8 cellular contexts compared by ENCODE assay signal in genomic region chr4:105474110-105474518, GRCh38. TPM values are rescaled to one million over a fixed set of nuclear protein-coding genes. Genes with fewer than 3 reads are reported as not detected.
DNase-seq lines count a peak whose midpoint lies in the region; ATAC-seq and TF ChIP-seq lines count a peak whose summit lies in the region.

No MANE protein-coding gene starts in this region.

- no peak overlapping the region for H2BK15ac ChIP-seq in neuronal stem cell (ENCODE audit: low read length)

- H3K27ac ChIP-seq in neuronal stem cell (replicated peaks; ENCODE audit: low read length), result no peak overlapping the region

- peak overlapping the region; percentile 97 for H2AFZ ChIP-seq in neuronal stem cell (ENCODE audit: low read length)

- H3K79me1 ChIP-seq in neuronal stem cell (ENCODE audit: low read depth, low read length), result no peaks in the 10 kb centered on the region

- no peaks in the 10 kb centered on the region for H3K9me3 Mint-ChIP-seq in activated CD8-positive, alpha-beta memory T cell treated with anti-CD3 and anti-CD28 coated beads, Interleukin-2, amount 10 ng/mL, durations not matched to agents 7 days and 5 days (ENCODE audit: low read depth)
- no peaks in the 10 kb centered on the region for H3K9me3 Mint-ChIP-seq in WTC11

- peaks cover 1 to 20% of the 10 kb centered on the region in 2 donors for H3K36me3 ChIP-seq in neuronal stem cell (replicated peaks in 1 of 2; ENCODE audit: control insufficient read depth in 2 of 2, insufficient read depth in 2 of 2, low read length in 2 of 2)

- peak overlapping the region; percentile 62 for H3K23ac ChIP-seq in neuronal stem cell (ENCODE audit: low read depth, low read length, poor library complexity)

- no peak overlapping the region for H4K8ac ChIP-seq in neuronal stem cell (ENCODE audit: low read depth, low read length)

- no CpG with 5 or more reads among the region's 21 CpGs for WGBS in neuronal stem cell (ENCODE audit: extremely low coverage in 2 of 2, insufficient read length in 2 of 2, insufficient replicate concordance in 1 of 2), 2 donors

- no peak overlapping the region for H2BK120ac ChIP-seq in neuronal stem cell (ENCODE audit: low read depth, low read length)

- no peak for ATAC-seq in activated CD8-positive, alpha-beta memory T cell treated with anti-CD3 and anti-CD28 coated beads, Interleukin-2, amount 10 ng/mL, durations not matched to agents 7 days and 5 days
- ATAC-seq in HG02852 (IDR thresholded peaks at IDR 0.05; ENCODE audit: unreplicated experiment), result peak; percentile 6
- ATAC-seq in WTC11, result peak; percentile 85
- ATAC-seq in HG02763 (IDR thresholded peaks at IDR 0.05; ENCODE audit: unreplicated experiment), result no peak

- H3K27me3 ChIP-seq in neuronal stem cell (ENCODE audit: control insufficient read depth in 3 of 3, insufficient read depth in 3 of 3, low read depth in 1 of 3, low read length in 3 of 3), result peaks cover 0 to 2% (median 0%) of the 10 kb centered on the region in 3 experiments

- H3K27ac Mint-ChIP-seq in activated CD8-positive, alpha-beta memory T cell treated with anti-CD3 and anti-CD28 coated beads, Interleukin-2, amount 10 ng/mL, durations not matched to agents 7 days and 5 days, result peak overlapping the region; percentile 62
- H3K27ac Mint-ChIP-seq in WTC11, result peak overlapping the region; percentile 60; the same call in 1 of the 2 replicates

- POLR2A ChIA-PET in WTC11 (lab: Charles Lee), result interaction anchor here (0.6 to 1.2 kb wide), 6 partner anchors 20 to 1159 kb away, joined by 3 to 5 read pairs (median 3); partner anchors contain the start of gene TET2

- H3K14ac ChIP-seq in neuronal stem cell (ENCODE audit: low read length), result no peak overlapping the region

- no peaks in the 10 kb centered on the region for H3K9me3 ChIP-seq in neuronal stem cell (replicated peaks in 1 of 2; ENCODE audit: control insufficient read depth in 2 of 2, insufficient read depth in 1 of 2, low read depth in 1 of 2, low read length in 2 of 2)

- H4K91ac ChIP-seq in neuronal stem cell (ENCODE audit: low read depth, low read length, poor library complexity), result no peak overlapping the region

- peaks cover 32% of the 10 kb centered on the region for H3K4me1 Mint-ChIP-seq in activated CD8-positive, alpha-beta memory T cell treated with anti-CD3 and anti-CD28 coated beads, Interleukin-2, amount 10 ng/mL, durations not matched to agents 7 days and 5 days
- peaks cover 22% of the 10 kb centered on the region for H3K4me1 Mint-ChIP-seq in WTC11

- H3K4ac ChIP-seq in neuronal stem cell (ENCODE audit: low read length), result no peak overlapping the region

- no peak overlapping the region for H2BK12ac ChIP-seq in neuronal stem cell (ENCODE audit: low read length)

- no peak overlapping the region for H2AK5ac ChIP-seq in neuronal stem cell (ENCODE audit: low read depth, low read length)

- peak overlapping the region; percentile 94 for H3K4me3 Mint-ChIP-seq in activated CD8-positive, alpha-beta memory T cell treated with anti-CD3 and anti-CD28 coated beads, Interleukin-2, amount 10 ng/mL, durations not matched to agents 7 days and 5 days
- peak overlapping the region; percentile 98 for H3K4me3 Mint-ChIP-seq in WTC11

- CTCF ChIA-PET in activated CD8-positive, alpha-beta memory T cell treated with anti-CD3 and anti-CD28 coated beads, Interleukin-2, amount 10 ng/mL, durations not matched to agents 7 days and 5 days (lab: Charles Lee), result interaction anchor here (0.7 to 3.4 kb wide), 27 partner anchors 8 to 543 kb away, joined by 3 to 24 read pairs (median 4); partner anchors contain the start of genes GSTCD, INTS12 and TET2
- CTCF ChIA-PET in WTC11 (lab: Charles Lee), result interaction anchor here (0.6 to 2.8 kb wide), 23 partner anchors 10 to 618 kb away, joined by 3 to 13 read pairs (median 4); partner anchors contain the start of gene TET2

- no peak overlapping the region for H3K9ac ChIP-seq in neuronal stem cell (ENCODE audit: low read depth, low read length, poor library complexity)

- peaks cover 6% of the 10 kb centered on the region for H3K36me3 Mint-ChIP-seq in activated CD8-positive, alpha-beta memory T cell treated with anti-CD3 and anti-CD28 coated beads, Interleukin-2, amount 10 ng/mL, durations not matched to agents 7 days and 5 days
- no peaks in the 10 kb centered on the region for H3K36me3 Mint-ChIP-seq in WTC11

- peaks cover 3 to 11% of the 10 kb centered on the region in 2 donors for H3K4me1 ChIP-seq in neuronal stem cell (ENCODE audit: control insufficient read depth in 2 of 2, insufficient read depth in 1 of 2, low read depth in 1 of 2, low read length in 2 of 2)

- DNase-seq in activated CD8-positive, alpha-beta memory T cell treated with anti-CD3 and anti-CD28 coated beads, Interleukin-2, amount 10 ng/mL, durations not matched to agents 7 days and 5 days, result no peak
- DNase-seq in activated CD8-positive, alpha-beta memory T cell treated with anti-CD3 and anti-CD28 coated beads for 24 hours, result no peak
- DNase-seq in WTC11 (ENCODE audit: low spot score), result peak; percentile 86
- DNase-seq in fibroblast of the conjunctiva (ENCODE audit: low read depth), result peak; percentile 70
- no peak for DNase-seq in neuronal stem cell (ENCODE audit: low spot score)
- DNase-seq in NCI-H524 treated with DMSO at 0.1 percent for 48 hours (lab: John Stamatoyannopoulos, UW), result no peak

- no peaks in the 10 kb centered on the region for H3K27me3 Mint-ChIP-seq in activated CD8-positive, alpha-beta memory T cell treated with anti-CD3 and anti-CD28 coated beads, Interleukin-2, amount 10 ng/mL, durations not matched to agents 7 days and 5 days
- H3K27me3 Mint-ChIP-seq in WTC11 (ENCODE audit: low read depth), result peaks cover 25% of the 10 kb centered on the region

- peak; percentile 60; the same call in 1 of the 2 replicates for TF ChIP-seq CTCF in WTC11 (IDR thresholded peaks at IDR 0.05)

- peak overlapping the region; percentile 75 to 98 for H3K4me3 ChIP-seq in neuronal stem cell (ENCODE audit: low read length in 2 of 2)

- no peak overlapping the region for H3K18ac ChIP-seq in neuronal stem cell (ENCODE audit: low read length)

- H2BK5ac ChIP-seq in neuronal stem cell (ENCODE audit: low read length), result no peak overlapping the region

- H3K4me2 ChIP-seq in neuronal stem cell (ENCODE audit: insufficient read depth, low read length, poor library complexity, severe bottlenecking), result no peak overlapping the region

TF ChIP-seq in WTC11, 78 proteins besides CTCF, POLR2A, EP300 and RAD21:
- TF ChIP-seq EMX1 (CRISPR knock-in tag; IDR thresholded peaks at IDR 0.05) (0 out of 2 replicates have a peak, but pooled peaks have one; percentile 14), ZNF396 (CRISPR knock-in tag; IDR thresholded peaks at IDR 0.05; ENCODE audit: borderline replicate concordance) (no peak), KAT7 (CRISPR knock-in tag; IDR thresholded peaks at IDR 0.05; ENCODE audit: borderline replicate concordance) (no peak), E2F5 (CRISPR knock-in tag; IDR thresholded peaks at IDR 0.05) (peak; percentile 76; the same call in 1 of the 2 replicates), TEAD4 (CRISPR knock-in tag; IDR thresholded peaks at IDR 0.05) (no peak), ZBTB21 (CRISPR knock-in tag; IDR thresholded peaks at IDR 0.05; ENCODE audit: borderline replicate concordance) (peak; percentile 48; the same call in 1 of the 2 replicates), CBFB (CRISPR knock-in tag; IDR thresholded peaks at IDR 0.05; ENCODE audit: low read depth) (no peak), ZNF121 (CRISPR knock-in tag; IDR thresholded peaks at IDR 0.05) (peak; percentile 80), NFE2L1 (CRISPR knock-in tag; IDR thresholded peaks at IDR 0.05) (0 out of 2 replicates have a peak, but pooled peaks have one; percentile 2)

RNA-seq across cellular contexts. Expression of gene PPA2, which starts 0.3 kb away (rescaled TPM):
- total RNA-seq in activated CD8-positive, alpha-beta memory T cell treated with anti-CD3 and anti-CD28 coated beads, Interleukin-2, amount 10 ng/mL, durations not matched to agents 7 days and 5 days, result 10 to 100 TPM; 67.0 to 68.5 TPM
- 50.8 to 69.0 TPM (median 64.0 TPM) in 3 replicates for total RNA-seq in WTC11 (2021)
- 141 TPM for polyA plus RNA-seq in neuronal stem cell (2013, experiment 1 of 2)
- polyA plus RNA-seq in neuronal stem cell (2013, experiment 2 of 2), result 148 TPM

Comparison
In these comparisons a context has a peak if more than half of its experiments do, and no peak if none do; other contexts are left out.
1. ATAC-seq: peak in HG02852 (single experiment) and WTC11 (single experiment); none in activated CD8-positive, alpha-beta memory T cell treated with anti-CD3 and anti-CD28 coated beads, Interleukin-2, amount 10 ng/mL, durations not matched to agents 7 days and 5 days (single experiment) and HG02763 (single experiment).
2. DNase-seq: peak in WTC11 (single experiment) and fibroblast of the conjunctiva (single experiment); none in activated CD8-positive, alpha-beta memory T cell treated with anti-CD3 and anti-CD28 coated beads, Interleukin-2, amount 10 ng/mL, durations not matched to agents 7 days and 5 days (single experiment), activated CD8-positive, alpha-beta memory T cell treated with anti-CD3 and anti-CD28 coated beads for 24 hours (single experiment), neuronal stem cell (single experiment) and NCI-H524 treated with DMSO at 0.1 percent for 48 hours (single experiment).